ENCODE assay signal across 8 cellular contexts in genomic region chr19:30719189-30719990, GRCh38.
DNase-seq lines count a peak whose midpoint lies in the region; ATAC-seq, FAIRE-seq and TF ChIP-seq lines count a peak whose summit lies in the region.

No MANE protein-coding gene starts in this region.

- ATAC-seq in HG03565 (IDR thresholded peaks at IDR 0.05; ENCODE audit: unreplicated experiment), result no peak

- DNase-seq in GM03348 (ENCODE audit: low spot score) (peak; percentile 81), NCI-H1105 treated with DMSO at 0.1 percent for 48 hours (lab: John Stamatoyannopoulos, UW) (peak; percentile 66), bronchial epithelial cell (ENCODE audit: low read depth) (no peak), islet precursor cell (peak; percentile 60), dedifferentiated amniotic fluid mesenchymal stem cell (ENCODE audit: extremely low spot score) (no peak)
- DNase-seq in stimulated activated naive CD4-positive, alpha-beta T cell (lab: John Stamatoyannopoulos, UW), result no peak

- no peaks in the 10 kb centered on the region for H3K36me3 ChIP-seq in bronchial epithelial cell (ENCODE audit: control insufficient read depth, insufficient read depth, low read length)

- peak overlapping the region; percentile 16 to 89 (median 70) for H3K27ac ChIP-seq in skin epidermis

- no peak for TF ChIP-seq CTCF in bronchial epithelial cell (IDR thresholded peaks at IDR 0.05; ENCODE audit: insufficient read depth, low read length, severe bottlenecking)

- H3K4me3 ChIP-seq in bronchial epithelial cell (ENCODE audit: low read depth, low read length) (peak overlapping the region; percentile 37), skin epidermis (peak overlapping the region; percentile 30 to 64 (median 48))

- no peaks in the 10 kb centered on the region for H3K27me3 ChIP-seq in bronchial epithelial cell (ENCODE audit: control insufficient read depth, insufficient read depth, low read length)

- FAIRE-seq in bronchial epithelial cell (lab: Jason Lieb, UNC), result no peak

Comparison
In these comparisons a context has a peak if more than half of its experiments do, and no peak if none do; other contexts are left out.
1. DNase-seq: peak in GM03348 (single experiment), NCI-H1105 treated with DMSO at 0.1 percent for 48 hours (single experiment) and islet precursor cell (single experiment); none in bronchial epithelial cell (single experiment), stimulated activated naive CD4-positive, alpha-beta T cell (0 of 6) and dedifferentiated amniotic fluid mesenchymal stem cell (single experiment).